In genomic region chr16:1940273-1941161, GRCh38 we compare ENCODE assay signal across 1 cellular context.
TF ChIP-seq lines count a peak whose summit lies in the region.

No MANE protein-coding gene starts in this region.

TF ChIP-seq in HepG2, 621 proteins besides CTCF, POLR2A, EP300 and RAD21 (continued from another document and continues in another):
- TF ChIP-seq, protein P1, sequence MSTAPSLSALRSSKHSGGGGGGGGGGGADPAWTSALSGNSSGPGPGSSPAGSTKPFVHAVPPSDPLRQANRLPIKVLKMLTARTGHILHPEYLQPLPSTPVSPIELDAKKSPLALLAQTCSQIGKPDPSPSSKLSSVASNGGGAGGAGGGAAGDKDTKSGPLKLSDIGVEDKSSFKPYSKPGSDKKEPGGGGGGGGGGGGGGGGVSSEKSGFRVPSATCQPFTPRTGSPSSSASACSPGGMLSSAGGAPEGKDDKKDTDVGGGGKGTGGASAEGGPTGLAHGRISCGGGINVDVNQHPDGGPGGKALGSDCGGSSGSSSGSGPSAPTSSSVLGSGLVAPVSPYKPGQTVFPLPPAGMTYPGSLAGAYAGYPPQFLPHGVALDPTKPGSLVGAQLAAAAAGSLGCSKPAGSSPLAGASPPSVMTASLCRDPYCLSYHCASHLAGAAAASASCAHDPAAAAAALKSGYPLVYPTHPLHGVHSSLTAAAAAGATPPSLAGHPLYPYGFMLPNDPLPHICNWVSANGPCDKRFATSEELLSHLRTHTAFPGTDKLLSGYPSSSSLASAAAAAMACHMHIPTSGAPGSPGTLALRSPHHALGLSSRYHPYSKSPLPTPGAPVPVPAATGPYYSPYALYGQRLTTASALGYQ (CRISPR knock-in tag; IDR thresholded peaks at IDR 0.05) = peak; percentile 70
- 0 out of 2 replicates have a peak, but pooled peaks have one; percentile 37 for TF ChIP-seq ZSCAN20 (CRISPR knock-in tag; IDR thresholded peaks at IDR 0.05; ENCODE audit: borderline replicate concordance)
- TF ChIP-seq, protein P2, sequence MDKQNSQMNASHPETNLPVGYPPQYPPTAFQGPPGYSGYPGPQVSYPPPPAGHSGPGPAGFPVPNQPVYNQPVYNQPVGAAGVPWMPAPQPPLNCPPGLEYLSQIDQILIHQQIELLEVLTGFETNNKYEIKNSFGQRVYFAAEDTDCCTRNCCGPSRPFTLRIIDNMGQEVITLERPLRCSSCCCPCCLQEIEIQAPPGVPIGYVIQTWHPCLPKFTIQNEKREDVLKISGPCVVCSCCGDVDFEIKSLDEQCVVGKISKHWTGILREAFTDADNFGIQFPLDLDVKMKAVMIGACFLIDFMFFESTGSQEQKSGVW (CRISPR knock-in tag; IDR thresholded peaks at IDR 0.05; ENCODE audit: borderline replicate concordance) = no peak
- TF ChIP-seq ZNF382 (CRISPR knock-in tag; IDR thresholded peaks at IDR 0.05; ENCODE audit: borderline replicate concordance) = no peak
- TF ChIP-seq NCOA5 (CRISPR knock-in tag; IDR thresholded peaks at IDR 0.05) = no peak
- TF ChIP-seq ZNF331 (CRISPR knock-in tag; IDR thresholded peaks at IDR 0.05) = peak; percentile 44
- TF ChIP-seq DR1 (CRISPR knock-in tag; IDR thresholded peaks at IDR 0.05) = peak; percentile 61; the same call in 1 of the 2 replicates
- 0 out of 2 replicates have a peak, but pooled peaks have one; percentile 53 for TF ChIP-seq SATB2 (CRISPR knock-in tag; IDR thresholded peaks at IDR 0.05)
- TF ChIP-seq, protein P3, sequence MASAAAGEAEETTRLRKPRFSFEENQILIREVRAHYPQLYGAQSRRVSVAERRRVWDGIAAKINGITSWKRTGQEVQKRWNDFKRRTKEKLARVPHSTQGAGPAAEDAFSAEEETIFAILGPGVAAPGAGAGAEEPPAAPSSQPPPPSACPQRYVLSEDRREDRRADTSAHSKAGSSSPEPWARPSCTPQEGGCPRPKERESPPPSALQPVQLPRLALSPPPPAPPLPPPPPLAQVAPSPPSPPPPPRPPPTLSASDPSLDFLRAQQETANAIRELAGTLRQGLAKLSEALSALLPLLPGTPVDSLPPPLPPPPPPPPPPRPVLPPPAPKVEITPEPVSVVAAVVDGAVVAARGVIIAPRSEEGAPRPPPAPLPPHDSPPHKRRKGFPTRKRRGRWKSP (CRISPR knock-in tag; IDR thresholded peaks at IDR 0.05) = peak; percentile 81
- TF ChIP-seq KMT2A (CRISPR knock-in tag; IDR thresholded peaks at IDR 0.05) = no peak; the same call in none of the 2 replicates
- TF ChIP-seq, protein P4, sequence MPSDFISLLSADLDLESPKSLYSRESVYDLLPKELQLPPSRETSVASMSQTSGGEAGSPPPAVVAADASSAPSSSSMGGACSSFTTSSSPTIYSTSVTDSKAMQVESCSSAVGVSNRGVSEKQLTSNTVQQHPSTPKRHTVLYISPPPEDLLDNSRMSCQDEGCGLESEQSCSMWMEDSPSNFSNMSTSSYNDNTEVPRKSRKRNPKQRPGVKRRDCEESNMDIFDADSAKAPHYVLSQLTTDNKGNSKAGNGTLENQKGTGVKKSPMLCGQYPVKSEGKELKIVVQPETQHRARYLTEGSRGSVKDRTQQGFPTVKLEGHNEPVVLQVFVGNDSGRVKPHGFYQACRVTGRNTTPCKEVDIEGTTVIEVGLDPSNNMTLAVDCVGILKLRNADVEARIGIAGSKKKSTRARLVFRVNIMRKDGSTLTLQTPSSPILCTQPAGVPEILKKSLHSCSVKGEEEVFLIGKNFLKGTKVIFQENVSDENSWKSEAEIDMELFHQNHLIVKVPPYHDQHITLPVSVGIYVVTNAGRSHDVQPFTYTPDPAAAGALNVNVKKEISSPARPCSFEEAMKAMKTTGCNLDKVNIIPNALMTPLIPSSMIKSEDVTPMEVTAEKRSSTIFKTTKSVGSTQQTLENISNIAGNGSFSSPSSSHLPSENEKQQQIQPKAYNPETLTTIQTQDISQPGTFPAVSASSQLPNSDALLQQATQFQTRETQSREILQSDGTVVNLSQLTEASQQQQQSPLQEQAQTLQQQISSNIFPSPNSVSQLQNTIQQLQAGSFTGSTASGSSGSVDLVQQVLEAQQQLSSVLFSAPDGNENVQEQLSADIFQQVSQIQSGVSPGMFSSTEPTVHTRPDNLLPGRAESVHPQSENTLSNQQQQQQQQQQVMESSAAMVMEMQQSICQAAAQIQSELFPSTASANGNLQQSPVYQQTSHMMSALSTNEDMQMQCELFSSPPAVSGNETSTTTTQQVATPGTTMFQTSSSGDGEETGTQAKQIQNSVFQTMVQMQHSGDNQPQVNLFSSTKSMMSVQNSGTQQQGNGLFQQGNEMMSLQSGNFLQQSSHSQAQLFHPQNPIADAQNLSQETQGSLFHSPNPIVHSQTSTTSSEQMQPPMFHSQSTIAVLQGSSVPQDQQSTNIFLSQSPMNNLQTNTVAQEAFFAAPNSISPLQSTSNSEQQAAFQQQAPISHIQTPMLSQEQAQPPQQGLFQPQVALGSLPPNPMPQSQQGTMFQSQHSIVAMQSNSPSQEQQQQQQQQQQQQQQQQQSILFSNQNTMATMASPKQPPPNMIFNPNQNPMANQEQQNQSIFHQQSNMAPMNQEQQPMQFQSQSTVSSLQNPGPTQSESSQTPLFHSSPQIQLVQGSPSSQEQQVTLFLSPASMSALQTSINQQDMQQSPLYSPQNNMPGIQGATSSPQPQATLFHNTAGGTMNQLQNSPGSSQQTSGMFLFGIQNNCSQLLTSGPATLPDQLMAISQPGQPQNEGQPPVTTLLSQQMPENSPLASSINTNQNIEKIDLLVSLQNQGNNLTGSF (CRISPR knock-in tag; IDR thresholded peaks at IDR 0.05) = peak; percentile 49
- TF ChIP-seq RARG (CRISPR knock-in tag; IDR thresholded peaks at IDR 0.05; ENCODE audit: low read depth) = no peak
- peak; percentile 60 for TF ChIP-seq ZSCAN31 (CRISPR knock-in tag; IDR thresholded peaks at IDR 0.05; ENCODE audit: low read depth)
- 0 out of 2 replicates have a peak, but pooled peaks have one; percentile 38 for TF ChIP-seq ZHX2 (IDR thresholded peaks at IDR 0.05; ENCODE audit: low read depth)
- TF ChIP-seq ZHX2 (CRISPR knock-in tag; IDR thresholded peaks at IDR 0.05; ENCODE audit: borderline replicate concordance) = peak; percentile 56; the same call in 1 of the 2 replicates
- TF ChIP-seq DNMT3B (CRISPR knock-in tag; conservative IDR thresholded peaks at IDR 0.05) = no peak
- TF ChIP-seq ZNF572 (CRISPR knock-in tag; IDR thresholded peaks at IDR 0.05) = no peak
- peak; percentile 88; the same call in 1 of the 2 replicates for TF ChIP-seq MIER3 (CRISPR knock-in tag; IDR thresholded peaks at IDR 0.05; ENCODE audit: borderline replicate concordance)
- peak; percentile 83 for TF ChIP-seq ZFP90 (CRISPR knock-in tag; IDR thresholded peaks at IDR 0.05; ENCODE audit: borderline replicate concordance)
- TF ChIP-seq ATRX (CRISPR knock-in tag; IDR thresholded peaks at IDR 0.05; ENCODE audit: borderline replicate concordance) = no peak
- TF ChIP-seq, protein P5, sequence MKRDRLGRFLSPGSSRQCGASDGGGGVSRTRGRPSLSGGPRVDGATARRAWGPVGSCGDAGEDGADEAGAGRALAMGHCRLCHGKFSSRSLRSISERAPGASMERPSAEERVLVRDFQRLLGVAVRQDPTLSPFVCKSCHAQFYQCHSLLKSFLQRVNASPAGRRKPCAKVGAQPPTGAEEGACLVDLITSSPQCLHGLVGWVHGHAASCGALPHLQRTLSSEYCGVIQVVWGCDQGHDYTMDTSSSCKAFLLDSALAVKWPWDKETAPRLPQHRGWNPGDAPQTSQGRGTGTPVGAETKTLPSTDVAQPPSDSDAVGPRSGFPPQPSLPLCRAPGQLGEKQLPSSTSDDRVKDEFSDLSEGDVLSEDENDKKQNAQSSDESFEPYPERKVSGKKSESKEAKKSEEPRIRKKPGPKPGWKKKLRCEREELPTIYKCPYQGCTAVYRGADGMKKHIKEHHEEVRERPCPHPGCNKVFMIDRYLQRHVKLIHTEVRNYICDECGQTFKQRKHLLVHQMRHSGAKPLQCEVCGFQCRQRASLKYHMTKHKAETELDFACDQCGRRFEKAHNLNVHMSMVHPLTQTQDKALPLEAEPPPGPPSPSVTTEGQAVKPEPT (CRISPR knock-in tag; IDR thresholded peaks at IDR 0.05; ENCODE audit: low read depth) = 0 out of 2 replicates have a peak, but pooled peaks have one; percentile 48
- TF ChIP-seq, protein P6, sequence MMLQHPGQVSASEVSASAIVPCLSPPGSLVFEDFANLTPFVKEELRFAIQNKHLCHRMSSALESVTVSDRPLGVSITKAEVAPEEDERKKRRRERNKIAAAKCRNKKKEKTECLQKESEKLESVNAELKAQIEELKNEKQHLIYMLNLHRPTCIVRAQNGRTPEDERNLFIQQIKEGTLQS (CRISPR knock-in tag; IDR thresholded peaks at IDR 0.05) = 0 out of 2 replicates have a peak, but pooled peaks have one; percentile 22
- peak; percentile 61; the same call in 1 of the 2 replicates for TF ChIP-seq SP5 (CRISPR knock-in tag; IDR thresholded peaks at IDR 0.05; ENCODE audit: borderline replicate concordance, low read depth)
- no peak for TF ChIP-seq PHF5A (CRISPR knock-in tag; IDR thresholded peaks at IDR 0.05; ENCODE audit: low read depth, unreplicated experiment)
- TF ChIP-seq GLI4 (CRISPR knock-in tag; IDR thresholded peaks at IDR 0.05; ENCODE audit: borderline replicate concordance) = 0 out of 2 replicates have a peak, but pooled peaks have one; percentile 25
- peak; percentile 71 for TF ChIP-seq HDAC1 (CRISPR knock-in tag; IDR thresholded peaks at IDR 0.05)
- 0 out of 2 replicates have a peak, but pooled peaks have one; percentile 57 for TF ChIP-seq ZKSCAN8 (CRISPR knock-in tag; IDR thresholded peaks at IDR 0.05; ENCODE audit: borderline replicate concordance)
- TF ChIP-seq ZBTB38 (CRISPR knock-in tag; IDR thresholded peaks at IDR 0.05) = peak; percentile 74; the same call in 1 of the 2 replicates
- peak; percentile 7 for TF ChIP-seq RBM22 (optimal IDR thresholded peaks at IDR 0.05; ENCODE audit: low read length)
- TF ChIP-seq, protein P7, sequence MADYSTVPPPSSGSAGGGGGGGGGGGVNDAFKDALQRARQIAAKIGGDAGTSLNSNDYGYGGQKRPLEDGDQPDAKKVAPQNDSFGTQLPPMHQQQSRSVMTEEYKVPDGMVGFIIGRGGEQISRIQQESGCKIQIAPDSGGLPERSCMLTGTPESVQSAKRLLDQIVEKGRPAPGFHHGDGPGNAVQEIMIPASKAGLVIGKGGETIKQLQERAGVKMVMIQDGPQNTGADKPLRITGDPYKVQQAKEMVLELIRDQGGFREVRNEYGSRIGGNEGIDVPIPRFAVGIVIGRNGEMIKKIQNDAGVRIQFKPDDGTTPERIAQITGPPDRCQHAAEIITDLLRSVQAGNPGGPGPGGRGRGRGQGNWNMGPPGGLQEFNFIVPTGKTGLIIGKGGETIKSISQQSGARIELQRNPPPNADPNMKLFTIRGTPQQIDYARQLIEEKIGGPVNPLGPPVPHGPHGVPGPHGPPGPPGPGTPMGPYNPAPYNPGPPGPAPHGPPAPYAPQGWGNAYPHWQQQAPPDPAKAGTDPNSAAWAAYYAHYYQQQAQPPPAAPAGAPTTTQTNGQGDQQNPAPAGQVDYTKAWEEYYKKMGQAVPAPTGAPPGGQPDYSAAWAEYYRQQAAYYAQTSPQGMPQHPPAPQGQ (CRISPR knock-in tag; IDR thresholded peaks at IDR 0.05; ENCODE audit: borderline replicate concordance) = no peak
- TF ChIP-seq, protein P8, sequence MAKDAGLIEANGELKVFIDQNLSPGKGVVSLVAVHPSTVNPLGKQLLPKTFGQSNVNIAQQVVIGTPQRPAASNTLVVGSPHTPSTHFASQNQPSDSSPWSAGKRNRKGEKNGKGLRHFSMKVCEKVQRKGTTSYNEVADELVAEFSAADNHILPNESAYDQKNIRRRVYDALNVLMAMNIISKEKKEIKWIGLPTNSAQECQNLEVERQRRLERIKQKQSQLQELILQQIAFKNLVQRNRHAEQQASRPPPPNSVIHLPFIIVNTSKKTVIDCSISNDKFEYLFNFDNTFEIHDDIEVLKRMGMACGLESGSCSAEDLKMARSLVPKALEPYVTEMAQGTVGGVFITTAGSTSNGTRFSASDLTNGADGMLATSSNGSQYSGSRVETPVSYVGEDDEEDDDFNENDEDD (CRISPR knock-in tag; IDR thresholded peaks at IDR 0.05; ENCODE audit: borderline replicate concordance) = 0 out of 2 replicates have a peak, but pooled peaks have one; percentile 14
- TF ChIP-seq KDM5A (IDR thresholded peaks at IDR 0.05; ENCODE audit: borderline replicate concordance, low read length) = no peak
- TF ChIP-seq SP4 (CRISPR knock-in tag; IDR thresholded peaks at IDR 0.05) = no peak
- 0 out of 2 replicates have a peak, but pooled peaks have one; percentile 1 for TF ChIP-seq STAG1 (CRISPR knock-in tag; IDR thresholded peaks at IDR 0.05)
- peak; percentile 86 for TF ChIP-seq ZNF776 (CRISPR knock-in tag; IDR thresholded peaks at IDR 0.05)
- TF ChIP-seq ZMYM4 (CRISPR knock-in tag; IDR thresholded peaks at IDR 0.05) = peak; percentile 70
- no peak for TF ChIP-seq U2AF2 (IDR thresholded peaks at IDR 0.05; ENCODE audit: low read depth, low read length)
- TF ChIP-seq ZNF746 (CRISPR knock-in tag; IDR thresholded peaks at IDR 0.05) = 0 out of 2 replicates have a peak, but pooled peaks have one; percentile 9
- peak; percentile 22 for TF ChIP-seq PTBP1 (IDR thresholded peaks at IDR 0.05; ENCODE audit: low read depth, low read length, poor library complexity, severe bottlenecking)
- TF ChIP-seq RBFOX2 (IDR thresholded peaks at IDR 0.05; ENCODE audit: low read depth, low read length) = peak; percentile 68
- no peak for TF ChIP-seq ZEB1 (IDR thresholded peaks at IDR 0.05; ENCODE audit: insufficient replicate concordance, low read depth)
